9 cellular contexts compared by ENCODE assay signal in the genomic region with DNA sequence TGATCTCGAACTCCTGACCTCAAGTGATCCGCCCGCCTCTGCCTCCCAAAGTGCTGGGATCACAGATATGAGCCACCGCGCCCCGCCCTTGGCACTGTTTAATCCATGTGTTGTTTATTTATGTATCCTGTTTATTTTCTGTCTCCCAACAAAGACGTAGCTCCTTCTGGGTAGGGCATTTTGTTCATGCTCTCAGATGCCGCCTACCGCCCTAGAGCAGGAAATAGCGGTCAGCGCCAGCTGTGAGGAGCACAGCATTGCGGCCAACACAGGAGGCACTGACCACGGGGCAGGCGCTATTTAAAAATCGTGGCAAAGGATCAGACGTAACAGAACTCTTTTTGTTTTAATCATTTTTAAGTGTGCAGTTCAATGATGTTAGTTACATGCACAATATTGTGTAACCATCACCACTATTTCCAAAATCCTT. TPM values are rescaled to one million over a fixed set of nuclear protein-coding genes. Genes with fewer than 3 reads are reported as not detected.
DNase-seq lines count a peak whose midpoint lies in the region; ATAC-seq and TF ChIP-seq lines count a peak whose summit lies in the region.
"Not testable (repeated sequence)": the region's sequence is repeated elsewhere in the genome, so short reads cannot be mapped to it uniquely, and the experiment has no call there.
"Had no signal": no experiment of that assay in that cellular context is flagged by ENCODE, and none has a peak within 500 bp of the region (broad histone marks: within the 10 kb centered on the region; RNA-seq: fewer than 3 reads in every experiment).

No MANE protein-coding gene starts in this region.

- H3K4me3 ChIP-seq in GM12865 (ENCODE audit: low read depth, low read length) (peak overlapping the region; percentile 95), OCI-LY3 (ENCODE audit: low read length) (peak overlapping the region; percentile 96)
- H3K4me3 ChIP-seq in urinary bladder (ENCODE audit: low read depth, low read length): not testable (repeated sequence)

- H3K4me1 ChIP-seq in OCI-LY3 (ENCODE audit: low read length): peaks cover 35% of the 10 kb centered on the region
- H3K4me1 ChIP-seq in urinary bladder (ENCODE audit: insufficient read depth): not testable (repeated sequence)

- peak overlapping the region; percentile 100 for H3K9ac ChIP-seq in OCI-LY3 (ENCODE audit: low read length)

- DNase-seq in GM12865 (ENCODE audit: low read depth) (peak; percentile 91), fibroblast of peridontal ligament (ENCODE audit: extremely low read depth) (peak; percentile 49)
- not testable (repeated sequence) for DNase-seq in activated T-cell treated with anti-CD3 and anti-CD28 coated beads, Interleukin-2, amount 50 U/mL, for 4 hours

- H3K4me2 ChIP-seq in OCI-LY3 (ENCODE audit: low read length): peak overlapping the region; percentile 100

- not testable (repeated sequence) for H3K9me3 Mint-ChIP-seq in activated T-cell treated with anti-CD3 and anti-CD28 coated beads, Interleukin-2, amount 50 U/mL, for 4 hours; nephron

- not testable (repeated sequence) for H3K27me3 ChIP-seq in OCI-LY3 (ENCODE audit: low read depth, low read length)

- H3K27ac ChIP-seq in OCI-LY3 (ENCODE audit: low read length) (peak overlapping the region; percentile 97), urinary bladder (ENCODE audit: low read depth) (peak overlapping the region; percentile 62)

- peak; percentile 34 for ATAC-seq in GM21619 (IDR thresholded peaks at IDR 0.05; ENCODE audit: unreplicated experiment)
- peak; percentile 40 for ATAC-seq in HG03442 (IDR thresholded peaks at IDR 0.05; ENCODE audit: unreplicated experiment)
- ATAC-seq in activated T-cell treated with anti-CD3 and anti-CD28 coated beads, Interleukin-2, amount 50 U/mL, for 4 hours: peak in 1 of 2 donors; percentile 5

- H3K9me3 ChIP-seq in OCI-LY3 (ENCODE audit: insufficient read depth, low read length): not testable (repeated sequence)

- 41% methylated on average over 16 of the region's 16 CpGs for WGBS in urinary bladder

- H3K79me2 ChIP-seq in OCI-LY3 (ENCODE audit: low read length): not testable (repeated sequence)

- not testable (repeated sequence) for H3K27ac Mint-ChIP-seq in nephron

- not testable (repeated sequence) for H3K36me3 ChIP-seq in OCI-LY3 (replicated peaks; ENCODE audit: low read depth, low read length); urinary bladder (ENCODE audit: insufficient read depth)

- H3K36me3 Mint-ChIP-seq in activated T-cell treated with anti-CD3 and anti-CD28 coated beads, Interleukin-2, amount 50 U/mL, for 4 hours (ENCODE audit: insufficient read depth); nephron (ENCODE audit: low read depth): not testable (repeated sequence)

- TF ChIP-seq CTCF in GM12865 (IDR thresholded peaks at IDR 0.05; ENCODE audit: insufficient read depth, low read depth, low read length, missing control alignments); nephron (IDR thresholded peaks at IDR 0.05; ENCODE audit: unreplicated experiment in 3 of 3): not testable (repeated sequence)
- TF ChIP-seq CTCF in OCI-LY3 (IDR thresholded peaks at IDR 0.05; ENCODE audit: low read depth, low read length): peak; percentile 24; the same call in 1 of the 2 replicates

- H4K20me1 ChIP-seq in OCI-LY3 (ENCODE audit: insufficient read depth, low read length): not testable (repeated sequence)

- H3K4me3 Mint-ChIP-seq in activated T-cell treated with anti-CD3 and anti-CD28 coated beads, Interleukin-2, amount 50 U/mL, for 4 hours: peak overlapping the region; percentile 84
- H3K4me3 Mint-ChIP-seq in nephron: peak overlapping the region in 2 of 3 experiments; percentile 19 to 49

- not testable (repeated sequence) for H3K27me3 Mint-ChIP-seq in activated T-cell treated with anti-CD3 and anti-CD28 coated beads, Interleukin-2, amount 50 U/mL, for 4 hours (ENCODE audit: low read depth)
- H3K27me3 Mint-ChIP-seq in nephron (ENCODE audit: low read depth): peaks cover 14% of the 10 kb centered on the region

- not testable (repeated sequence) for H2AFZ ChIP-seq in OCI-LY3 (ENCODE audit: low read depth, low read length)

- H3K4me1 Mint-ChIP-seq in activated T-cell treated with anti-CD3 and anti-CD28 coated beads, Interleukin-2, amount 50 U/mL, for 4 hours (ENCODE audit: low read depth): peaks cover 39% of the 10 kb centered on the region
- not testable (repeated sequence) for H3K4me1 Mint-ChIP-seq in nephron

RNA-seq across cellular contexts. Expression of a gene that starts 9.5 kb away (rescaled TPM):
- total RNA-seq in activated T-cell treated with anti-CD3 and anti-CD28 coated beads, Interleukin-2, amount 50 U/mL, for 4 hours: 1 to 10 TPM in 2 of 3 donors, under 1 TPM in 1; 0.33 to 3.2 (median 1.2) TPM
- total RNA-seq in urinary bladder: not detected
- 0.67 TPM for polyA plus RNA-seq in urinary bladder
- total RNA-seq: PC-9 had no signal

RNA-seq across cellular contexts. Expression of a gene that starts 20.2 kb away (rescaled TPM):
- 10 to 100 TPM; 16.6 to 76.3 (median 28.3) TPM for total RNA-seq in activated T-cell treated with anti-CD3 and anti-CD28 coated beads, Interleukin-2, amount 50 U/mL, for 4 hours
- 9.5 TPM for total RNA-seq in urinary bladder
- 36.3 TPM for polyA plus RNA-seq in urinary bladder

RNA-seq across cellular contexts. Expression of a gene that starts 30.6 kb away (rescaled TPM):
- total RNA-seq in activated T-cell treated with anti-CD3 and anti-CD28 coated beads, Interleukin-2, amount 50 U/mL, for 4 hours: not detected
- not detected for total RNA-seq in urinary bladder
- not detected for polyA plus RNA-seq in urinary bladder
- total RNA-seq: PC-9 had no signal

RNA-seq across cellular contexts. Expression of a gene that starts 32.0 kb away (rescaled TPM):
- 100 to 1,000 TPM; 348 to 399 (median 390) TPM for total RNA-seq in activated T-cell treated with anti-CD3 and anti-CD28 coated beads, Interleukin-2, amount 50 U/mL, for 4 hours
- total RNA-seq in urinary bladder: 58.5 TPM
- polyA plus RNA-seq in urinary bladder: 102 TPM

RNA-seq across cellular contexts. Expression of a gene that starts 32.6 kb away (rescaled TPM):
- total RNA-seq in activated T-cell treated with anti-CD3 and anti-CD28 coated beads, Interleukin-2, amount 50 U/mL, for 4 hours: 10 to 100 TPM in 1 of 3 donors, 1 to 10 TPM in 2; 7.0 to 12.6 (median 8.3) TPM
- 7.3 TPM for total RNA-seq in urinary bladder
- 21.7 TPM for polyA plus RNA-seq in urinary bladder
